14 cellular contexts compared by ENCODE assay signal in the genomic region with DNA sequence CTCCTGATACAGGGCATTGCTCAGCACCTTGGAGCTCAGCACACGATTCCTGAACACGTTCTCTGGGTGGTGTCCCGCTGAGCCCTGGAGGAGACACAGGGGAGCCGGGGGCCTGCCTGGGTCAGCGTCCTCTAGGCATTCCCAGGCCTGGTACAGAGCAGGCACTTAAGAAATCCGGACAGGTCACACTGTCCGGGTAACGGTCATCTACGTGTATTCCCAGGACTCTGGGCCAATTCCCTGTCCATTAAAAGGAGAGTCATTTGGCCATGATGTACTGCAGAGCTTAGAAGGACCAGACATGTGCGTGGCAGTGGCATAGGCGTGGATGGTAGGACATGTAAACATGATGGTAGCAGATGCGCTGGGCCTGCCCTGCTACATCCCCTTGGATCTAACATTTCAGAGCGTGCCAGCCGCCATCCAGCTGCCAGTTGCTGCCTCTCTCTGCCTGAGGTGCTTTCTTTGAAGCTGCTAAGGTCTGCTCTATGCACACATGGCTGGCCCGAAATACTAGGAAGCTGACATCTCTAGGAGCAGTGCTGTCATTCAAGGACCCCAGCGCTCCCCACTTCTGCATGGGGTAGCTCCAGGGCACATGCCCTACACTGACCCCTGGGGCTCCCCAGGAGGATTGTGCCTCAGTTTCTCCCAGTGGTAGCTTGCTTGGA.
"Had no signal": no experiment of that assay in that cellular context is flagged by ENCODE, and none has a peak within 500 bp of the region (broad histone marks: within the 10 kb centered on the region; RNA-seq: fewer than 3 reads in every experiment).

No MANE protein-coding gene starts in this region.

- H3K4me1 ChIP-seq: prostate gland, testis had no signal

- H3K27ac Mint-ChIP-seq: stimulated activated naive CD8-positive, alpha-beta T cell treated with anti-CD3 and anti-CD28 coated beads, Interleukin-15, Interleukin-2, amounts not matched to agents 100 ng/mL and 50 ng/mL, for 24 hours; T-helper 1 cell treated with Interleukin-12 subunit alpha and Interleukin-12 subunit beta and Interleukin-4 antibody, amounts not matched to agents 30 μg/mL and 1 μg/mL, for 36 hours had no signal

- H3K9me3 ChIP-seq: neutrophil, prostate gland, testis had no signal

- H3K36me3 ChIP-seq: neutrophil, prostate gland had no signal

- H3K4me3 ChIP-seq: prostate gland, testis had no signal

- H3K4me3 Mint-ChIP-seq: central memory CD8-positive, alpha-beta T cell; stimulated activated naive CD8-positive, alpha-beta T cell treated with anti-CD3 and anti-CD28 coated beads, Interleukin-15, Interleukin-2, amounts not matched to agents 100 ng/mL and 50 ng/mL, for 24 hours; T-helper 1 cell treated with Interleukin-12 subunit alpha and Interleukin-12 subunit beta and Interleukin-4 antibody, amounts not matched to agents 30 μg/mL and 1 μg/mL, for 36 hours had no signal

- H3K27me3 Mint-ChIP-seq: stimulated activated naive CD8-positive, alpha-beta T cell treated with anti-CD3 and anti-CD28 coated beads, Interleukin-15, Interleukin-2, amounts not matched to agents 100 ng/mL and 50 ng/mL, for 24 hours had no signal

- H3K27me3 ChIP-seq: neutrophil, testis had no signal

- H3K27ac ChIP-seq: neutrophil, prostate gland, testis had no signal

- H3K4me1 Mint-ChIP-seq: central memory CD8-positive, alpha-beta T cell had no signal

- DNase-seq: activated CD4-positive, alpha-beta T cell treated with anti-CD3 and anti-CD28 coated beads for 48 hours; activated naive CD4-positive, alpha-beta T cell treated with anti-CD3 and anti-CD28 coated beads, Interleukin-2, amount 50 U/mL, for 16 hours; activated T-cell treated with anti-CD3 and anti-CD28 coated beads, Interleukin-2, amount 50 U/mL, for 1 hour; dermis blood vessel endothelial cell; hippocampal formation; kidney glomerular epithelial cell; stimulated activated CD4-positive, alpha-beta T cell treated with anti-CD3 and anti-CD28 coated beads, Interleukin-4, amount 100 ng/mL, for 1 hour; stimulated activated CD8-positive, alpha-beta memory T cell treated with anti-CD3 and anti-CD28 coated beads, Interleukin-4, amount 100 ng/mL, for 48 hours; testis had no signal

- H3K9me3 Mint-ChIP-seq: central memory CD8-positive, alpha-beta T cell; stimulated activated naive CD8-positive, alpha-beta T cell treated with anti-CD3 and anti-CD28 coated beads, Interleukin-15, Interleukin-2, amounts not matched to agents 100 ng/mL and 50 ng/mL, for 24 hours; T-helper 1 cell treated with Interleukin-12 subunit alpha and Interleukin-12 subunit beta and Interleukin-4 antibody, amounts not matched to agents 30 μg/mL and 1 μg/mL, for 36 hours had no signal
